Comparison of ENCODE assay signal across 8 cellular contexts in genomic region chr3:39541917-39542329, GRCh38.
DNase-seq lines count a peak whose midpoint lies in the region; ATAC-seq and TF ChIP-seq lines count a peak whose summit lies in the region.

No MANE protein-coding gene starts in this region.

- no peak overlapping the region for H2AFZ ChIP-seq in SU-DHL-6 (ENCODE audit: low read depth, low read length, severe bottlenecking)

- no peaks in the 10 kb centered on the region for H3K36me3 ChIP-seq in HAP-1 (replicated peaks)
- no peaks in the 10 kb centered on the region for H3K36me3 ChIP-seq in SU-DHL-6 (ENCODE audit: low read length)
- no peaks in the 10 kb centered on the region for H3K36me3 ChIP-seq in iPS DF 6.9 (ENCODE audit: control insufficient read depth, insufficient read depth, low read length)

- no peaks in the 10 kb centered on the region for H4K20me1 ChIP-seq in SU-DHL-6 (ENCODE audit: low read depth, low read length)

- POLR2A ChIA-PET in AG04450 (lab: Yijun Ruan, JAX) = no interaction called here

- no CpG with 5 or more reads among the region's 5 CpGs for WGBS in iPS DF 6.9 (ENCODE audit: insufficient coverage, insufficient read length)

- H3K4me1 ChIP-seq in HAP-1 (no peaks in the 10 kb centered on the region), iPS DF 6.9 (ENCODE audit: control insufficient read depth, insufficient read depth, low read length) (no peaks in the 10 kb centered on the region)

- H3K27me3 ChIP-seq in AG04450 (ENCODE audit: control insufficient read depth, insufficient read depth, low read length) (no peaks in the 10 kb centered on the region), HAP-1 (ENCODE audit: low read depth) (no peaks in the 10 kb centered on the region), SU-DHL-6 (ENCODE audit: low read length) (no peaks in the 10 kb centered on the region), iPS DF 6.9 (ENCODE audit: control insufficient read depth, insufficient read depth, low read length) (no peaks in the 10 kb centered on the region)

- in situ Hi-C loops in HAP-1 (cut with MboI; ENCODE audit: low sequenced_read_pairs) = loop anchor here (25.0 kb wide), 3 partner anchors 445 to 770 kb away; partner anchors contain the start of gene EIF1B

- ATAC-seq in HG03039 (IDR thresholded peaks at IDR 0.05; ENCODE audit: unreplicated experiment) (no peak), GM18907 (IDR thresholded peaks at IDR 0.05; ENCODE audit: unreplicated experiment) (no peak), GM21619 (IDR thresholded peaks at IDR 0.05; ENCODE audit: unreplicated experiment) (no peak)

- H3K4me2 ChIP-seq in SU-DHL-6 (ENCODE audit: low read depth, low read length, poor library complexity, severe bottlenecking) = no peak overlapping the region

- no peaks in the 10 kb centered on the region for H3K9me3 ChIP-seq in AG04450 (ENCODE audit: control insufficient read depth, insufficient read depth, low read length)
- no peaks in the 10 kb centered on the region for H3K9me3 ChIP-seq in HAP-1
- H3K9me3 ChIP-seq in SU-DHL-6 (ENCODE audit: insufficient read depth, low read length) = no peaks in the 10 kb centered on the region
- no peaks in the 10 kb centered on the region for H3K9me3 ChIP-seq in iPS DF 6.9 (ENCODE audit: control insufficient read depth, insufficient read depth, low read length)

- H3K4me3 ChIP-seq in AG04450 (ENCODE audit: low read depth, low read length) (no peak overlapping the region), HAP-1 (no peak overlapping the region), SU-DHL-6 (ENCODE audit: insufficient read depth, low read length, poor library complexity, severe bottlenecking) (no peak overlapping the region), iPS DF 6.9 (ENCODE audit: low read length) (no peak overlapping the region)

- no peak overlapping the region for H3K27ac ChIP-seq in AG04450 (ENCODE audit: low read depth, low read length)
- H3K27ac ChIP-seq in SU-DHL-6 (ENCODE audit: low read depth, low read length) = no peak overlapping the region
- no peak overlapping the region for H3K27ac ChIP-seq in iPS DF 6.9 (ENCODE audit: low read length)

- H3K9me2 ChIP-seq in SU-DHL-6 (replicated peaks; ENCODE audit: insufficient read depth, low read length) = no peaks in the 10 kb centered on the region

- no peaks in the 10 kb centered on the region for H3F3A ChIP-seq in SU-DHL-6 (ENCODE audit: insufficient read depth)

- no peak overlapping the region for H3K9ac ChIP-seq in SU-DHL-6 (ENCODE audit: low read length)

- peak; percentile 61 for TF ChIP-seq CTCF in AG04450 (IDR thresholded peaks at IDR 0.05; ENCODE audit: low read depth, low read length)
- peak; percentile 39 for TF ChIP-seq CTCF in SU-DHL-6 (IDR thresholded peaks at IDR 0.05; ENCODE audit: insufficient read depth, low read length, poor library complexity, severe bottlenecking)

- CTCF ChIA-PET in AG04450 (lab: Charles Lee) = interaction anchor here (0.7 to 9.4 kb wide), 12 partner anchors 9 to 650 kb away, joined by 3 to 121 read pairs (median 4); no protein-coding TSS in a partner anchor

- DNase-seq in AG04450 (ENCODE audit: low read depth, low spot score) (no peak), HAP-1 (ENCODE audit: low spot score in 2 of 2) (peak; percentile 14 to 53), iPS DF 6.9 (ENCODE audit: low read depth, low spot score) (peak; percentile 13)
- DNase-seq in activated naive CD4-positive, alpha-beta T cell (lab: John Stamatoyannopoulos, UW) = no peak

- H3K79me2 ChIP-seq in SU-DHL-6 (ENCODE audit: insufficient read depth, low read length) = no peaks in the 10 kb centered on the region

Comparison
In these comparisons a context has a peak if more than half of its experiments do, and no peak if none do; other contexts are left out.
1. DNase-seq: peak in HAP-1 (2 of 2) and iPS DF 6.9 (single experiment); none in AG04450 (single experiment) and activated naive CD4-positive, alpha-beta T cell (0 of 4).